Comparison of ENCODE assay signal across 15 cellular contexts in genomic region chr3:50372349-50372748, GRCh38. TPM values are rescaled to one million over a fixed set of nuclear protein-coding genes. Genes with fewer than 3 reads are reported as not detected.
A peak's percentile ranks its signal among the peaks of the same experiment; 100 is the strongest.
DNase-seq lines count a peak whose midpoint lies in the region; ATAC-seq, FAIRE-seq and TF ChIP-seq lines count a peak whose summit lies in the region.
"Had no signal": no experiment of that assay in that cellular context is flagged by ENCODE, and none has a peak within 500 bp of the region (broad histone marks: within the 10 kb centered on the region; RNA-seq: fewer than 3 reads in every experiment).

No MANE protein-coding gene starts in this region.

- no peaks in the 10 kb centered on the region for H3K4me1 ChIP-seq in vagina

- TF ChIP-seq CTCF in neural crest cell (conservative IDR thresholded peaks at IDR 0.05), result no peak
- no peak for TF ChIP-seq CTCF in vagina (IDR thresholded peaks at IDR 0.05)

- no peak overlapping the region for H3K4me3 ChIP-seq in vagina
- H3K4me3 ChIP-seq: stomach had no signal

- H3K9me3 ChIP-seq in vagina, result no peaks in the 10 kb centered on the region
- H3K9me3 ChIP-seq: stomach had no signal

- H3K36me3 Mint-ChIP-seq in activated CD8-positive, alpha-beta T cell treated with anti-CD3 and anti-CD28 coated beads, Interleukin-2, amount 10 ng/mL, durations not matched to agents 7 days and 5 days (ENCODE audit: low read depth), result no peaks in the 10 kb centered on the region
- no peaks in the 10 kb centered on the region for H3K36me3 Mint-ChIP-seq in neural crest cell (ENCODE audit: low read depth)
- H3K36me3 Mint-ChIP-seq: activated CD8-positive, alpha-beta memory T cell treated with anti-CD3 and anti-CD28 coated beads, Interleukin-2, amount 10 ng/mL, durations not matched to agents 7 days and 5 days; activated naive CD8-positive, alpha-beta T cell treated with anti-CD3 and anti-CD28 coated beads, Interleukin-2, amount 10 ng/mL, durations not matched to agents 7 days and 5 days had no signal

- H3K4me1 Mint-ChIP-seq in activated CD8-positive, alpha-beta T cell treated with anti-CD3 and anti-CD28 coated beads, Interleukin-2, amount 10 ng/mL, durations not matched to agents 7 days and 5 days (ENCODE audit: low read depth), result no peaks in the 10 kb centered on the region
- peaks cover 25% of the 10 kb centered on the region for H3K4me1 Mint-ChIP-seq in neural crest cell
- H3K4me1 Mint-ChIP-seq: activated CD8-positive, alpha-beta memory T cell treated with anti-CD3 and anti-CD28 coated beads, Interleukin-2, amount 10 ng/mL, durations not matched to agents 7 days and 5 days had no signal

- peak overlapping the region; percentile 57 for H3K27ac Mint-ChIP-seq in activated CD8-positive, alpha-beta T cell treated with anti-CD3 and anti-CD28 coated beads, Interleukin-2, amount 10 ng/mL, durations not matched to agents 7 days and 5 days
- H3K27ac Mint-ChIP-seq in neural crest cell (ENCODE audit: unreplicated experiment), result peak overlapping the region; percentile 93
- H3K27ac Mint-ChIP-seq: activated CD8-positive, alpha-beta memory T cell treated with anti-CD3 and anti-CD28 coated beads, Interleukin-2, amount 10 ng/mL, durations not matched to agents 7 days and 5 days; activated naive CD8-positive, alpha-beta T cell treated with anti-CD3 and anti-CD28 coated beads, Interleukin-2, amount 10 ng/mL, durations not matched to agents 7 days and 5 days; dendritic cell treated with granulocyte-macrophage colony-stimulating factor and Interleukin-4, amounts not matched to agents 40 ng/mL and 50 ng/mL, for 4 days had no signal

- no peak overlapping the region for H3K4me3 Mint-ChIP-seq in activated CD8-positive, alpha-beta T cell treated with anti-CD3 and anti-CD28 coated beads, Interleukin-2, amount 10 ng/mL, durations not matched to agents 7 days and 5 days
- H3K4me3 Mint-ChIP-seq in neural crest cell, result no peak overlapping the region
- H3K4me3 Mint-ChIP-seq: activated CD8-positive, alpha-beta memory T cell treated with anti-CD3 and anti-CD28 coated beads, Interleukin-2, amount 10 ng/mL, durations not matched to agents 7 days and 5 days; activated naive CD8-positive, alpha-beta T cell treated with anti-CD3 and anti-CD28 coated beads, Interleukin-2, amount 10 ng/mL, durations not matched to agents 7 days and 5 days; dendritic cell treated with granulocyte-macrophage colony-stimulating factor and Interleukin-4, amounts not matched to agents 40 ng/mL and 50 ng/mL, for 4 days had no signal

- no peak for ATAC-seq in activated CD8-positive, alpha-beta T cell treated with anti-CD3 and anti-CD28 coated beads, Interleukin-2, amount 10 ng/mL, durations not matched to agents 7 days and 5 days
- ATAC-seq in GM18511 (IDR thresholded peaks at IDR 0.05; ENCODE audit: unreplicated experiment), result no peak
- ATAC-seq: activated CD8-positive, alpha-beta memory T cell treated with anti-CD3 and anti-CD28 coated beads, Interleukin-2, amount 10 ng/mL, durations not matched to agents 7 days and 5 days had no signal

- CTCF ChIA-PET in activated CD8-positive, alpha-beta T cell treated with anti-CD3 and anti-CD28 coated beads, Interleukin-2, amount 10 ng/mL, durations not matched to agents 7 days and 5 days (lab: Charles Lee), result no interaction called here

- intact Hi-C loops in vagina (cut with DNase I), result no loop called here

- DNase-seq in GDM1 (lab: John Stamatoyannopoulos, UW), result peak; percentile 17
- DNase-seq in LoVo (ENCODE audit: low spot score), result peak; percentile 14
- no peak for DNase-seq in activated CD8-positive, alpha-beta T cell treated with anti-CD3 and anti-CD28 coated beads, Interleukin-2, amount 10 ng/mL, durations not matched to agents 7 days and 5 days
- no peak for DNase-seq in neural crest cell (ENCODE audit: low read depth, low spot score)
- DNase-seq in GM19239 (ENCODE audit: insufficient read length, low spot score), result no peak
- DNase-seq in vagina (ENCODE audit: extremely low spot score in 2 of 2), result no peak
- DNase-seq: activated CD8-positive, alpha-beta memory T cell treated with anti-CD3 and anti-CD28 coated beads, Interleukin-2, amount 10 ng/mL, durations not matched to agents 7 days and 5 days; activated naive CD8-positive, alpha-beta T cell treated with anti-CD3 and anti-CD28 coated beads, Interleukin-2, amount 10 ng/mL, durations not matched to agents 7 days and 5 days; NCI-H1436; NCI-H774; Right ventricle myocardium superior; stomach had no signal

- FAIRE-seq in GM19239 (lab: Jason Lieb, UNC), result no peak
- FAIRE-seq: TTC549 had no signal

- H3K27me3 Mint-ChIP-seq in activated CD8-positive, alpha-beta T cell treated with anti-CD3 and anti-CD28 coated beads, Interleukin-2, amount 10 ng/mL, durations not matched to agents 7 days and 5 days (ENCODE audit: low read depth), result no peaks in the 10 kb centered on the region
- H3K27me3 Mint-ChIP-seq in neural crest cell (ENCODE audit: low read depth), result no peaks in the 10 kb centered on the region
- H3K27me3 Mint-ChIP-seq: activated CD8-positive, alpha-beta memory T cell treated with anti-CD3 and anti-CD28 coated beads, Interleukin-2, amount 10 ng/mL, durations not matched to agents 7 days and 5 days had no signal

- no peaks in the 10 kb centered on the region for H3K36me3 ChIP-seq in vagina
- H3K36me3 ChIP-seq: stomach had no signal

- TF ChIP-seq POLR2A in vagina (IDR thresholded peaks at IDR 0.05), result no peak

- H3K27ac ChIP-seq in vagina, result no peak overlapping the region
- H3K27ac ChIP-seq: stomach had no signal

- H3K9me3 Mint-ChIP-seq in activated CD8-positive, alpha-beta T cell treated with anti-CD3 and anti-CD28 coated beads, Interleukin-2, amount 10 ng/mL, durations not matched to agents 7 days and 5 days (ENCODE audit: insufficient read depth), result no peaks in the 10 kb centered on the region
- no peaks in the 10 kb centered on the region for H3K9me3 Mint-ChIP-seq in neural crest cell
- H3K9me3 Mint-ChIP-seq: activated naive CD8-positive, alpha-beta T cell treated with anti-CD3 and anti-CD28 coated beads, Interleukin-2, amount 10 ng/mL, durations not matched to agents 7 days and 5 days; dendritic cell treated with granulocyte-macrophage colony-stimulating factor and Interleukin-4, amounts not matched to agents 40 ng/mL and 50 ng/mL, for 4 days had no signal

- POLR2A ChIA-PET in activated CD8-positive, alpha-beta T cell treated with anti-CD3 and anti-CD28 coated beads, Interleukin-2, amount 10 ng/mL, durations not matched to agents 7 days and 5 days (lab: Charles Lee), result interaction anchor here (0.5 kb wide), 1 partner anchor 8 kb away, joined by 4 read pairs; no protein-coding TSS in a partner anchor

- no peaks in the 10 kb centered on the region for H3K27me3 ChIP-seq in vagina

RNA-seq across cellular contexts. Expression of gene TMEM115, which starts 13.0 kb away (rescaled TPM):
- 10 to 100 TPM; 18.0 to 18.9 TPM for total RNA-seq in activated CD8-positive, alpha-beta T cell treated with anti-CD3 and anti-CD28 coated beads, Interleukin-2, amount 10 ng/mL, durations not matched to agents 7 days and 5 days
- total RNA-seq in neural crest cell (37.8 and 39.2 TPM in 2 replicates), vagina (51.1 TPM)

RNA-seq across cellular contexts. Expression of gene CYB561D2, which starts 21.7 kb away (rescaled TPM):
- 10 to 100 TPM; 42.5 to 43.6 TPM for total RNA-seq in activated CD8-positive, alpha-beta T cell treated with anti-CD3 and anti-CD28 coated beads, Interleukin-2, amount 10 ng/mL, durations not matched to agents 7 days and 5 days
- total RNA-seq in neural crest cell, result 11.7 and 12.8 TPM in 2 replicates
- total RNA-seq in vagina, result 11.5 TPM

RNA-seq across cellular contexts. Expression of gene NPRL2, which starts 21.8 kb away (rescaled TPM):
- 10 to 100 TPM; 59.8 to 60.3 TPM for total RNA-seq in activated CD8-positive, alpha-beta T cell treated with anti-CD3 and anti-CD28 coated beads, Interleukin-2, amount 10 ng/mL, durations not matched to agents 7 days and 5 days
- total RNA-seq in neural crest cell (29.7 and 30.6 TPM in 2 replicates), vagina (17.2 TPM)

RNA-seq across cellular contexts. Expression of gene ZMYND10, which starts 26.8 kb away (rescaled TPM):
- 1 to 10 TPM; 5.0 to 5.1 TPM for total RNA-seq in activated CD8-positive, alpha-beta T cell treated with anti-CD3 and anti-CD28 coated beads, Interleukin-2, amount 10 ng/mL, durations not matched to agents 7 days and 5 days
- 2.3 and 2.5 TPM in 2 replicates for total RNA-seq in neural crest cell
- 0.74 TPM for total RNA-seq in vagina
- total RNA-seq: Right ventricle myocardium superior had no signal

RNA-seq across cellular contexts. Expression of gene RASSF1, which starts 31.7 kb away (rescaled TPM):
- total RNA-seq in activated CD8-positive, alpha-beta T cell treated with anti-CD3 and anti-CD28 coated beads, Interleukin-2, amount 10 ng/mL, durations not matched to agents 7 days and 5 days, result 100 to 1,000 TPM; 172 to 174 TPM
- total RNA-seq in neural crest cell, result 15.1 and 16.8 TPM in 2 replicates
- 69.0 TPM for total RNA-seq in vagina

Comparison
In these comparisons a context has a peak if more than half of its experiments do, and no peak if none do; other contexts are left out.
1. DNase-seq: peak in GDM1 (single experiment) and LoVo (single experiment); none in activated CD8-positive, alpha-beta T cell treated with anti-CD3 and anti-CD28 coated beads, Interleukin-2, amount 10 ng/mL, durations not matched to agents 7 days and 5 days (single experiment), neural crest cell (single experiment), GM19239 (single experiment) and vagina (0 of 2).